ENCODE assay signal across 9 cellular contexts in genomic region chr13:30872685-30873443, GRCh38. TPM values are rescaled to one million over a fixed set of nuclear protein-coding genes. Genes with fewer than 3 reads are reported as not detected.
A peak's percentile ranks its signal among the peaks of the same experiment; 100 is the strongest.
DNase-seq lines count a peak whose midpoint lies in the region; ATAC-seq, FAIRE-seq and TF ChIP-seq lines count a peak whose summit lies in the region.
"Had no signal": no experiment of that assay in that cellular context is flagged by ENCODE, and none has a peak within 500 bp of the region (broad histone marks: within the 10 kb centered on the region; RNA-seq: fewer than 3 reads in every experiment).

No MANE protein-coding gene starts in this region.

- no peak overlapping the region for H3K4me3 ChIP-seq in cardiac fibroblast (replicated peaks in 1 of 2; ENCODE audit: low read depth in 2 of 2, low read length in 2 of 2)
- H3K4me3 ChIP-seq in HepG2 (replicated peaks in 1 of 3; ENCODE audit: insufficient read depth in 1 of 3, low read depth in 2 of 3, low read length in 3 of 3) = no peak overlapping the region
- no peak overlapping the region for H3K4me3 ChIP-seq in uterus

- no peak for ATAC-seq in activated CD8-positive, alpha-beta memory T cell treated with anti-CD3 and anti-CD28 coated beads, Interleukin-2, amount 10 ng/mL, durations not matched to agents 7 days and 5 days
- ATAC-seq in HepG2 (no peak), HG03097 (IDR thresholded peaks at IDR 0.05; ENCODE audit: low FRiP score, unreplicated experiment) (no peak)

- intact Hi-C loops in HepG2 (cut with micrococcal nuclease; ENCODE audit: unreplicated experiment) = no loop called here
- intact Hi-C loops in uterus (cut with DNase I; ENCODE audit: low total_unique reads) = no loop called here

- no peaks in the 10 kb centered on the region for H4K20me1 ChIP-seq in HepG2 (ENCODE audit: insufficient read depth, low read length)

- H3K27ac ChIP-seq in HepG2 (ENCODE audit: extremely low read length, insufficient read depth, low read length) = no peak overlapping the region
- peak overlapping the region; percentile 81 to 91 for H3K27ac ChIP-seq in uterus
- H3K27ac ChIP-seq: C4-2B had no signal

- POLR2A ChIA-PET in HepG2 (lab: Yijun Ruan, JAX) = no interaction called here

- H3K4me3 Mint-ChIP-seq in activated CD8-positive, alpha-beta memory T cell treated with anti-CD3 and anti-CD28 coated beads, Interleukin-2, amount 10 ng/mL, durations not matched to agents 7 days and 5 days = no peak overlapping the region
- H3K4me3 Mint-ChIP-seq in activated naive CD8-positive, alpha-beta T cell treated with anti-CD3 and anti-CD28 coated beads for 36 hours = no peak overlapping the region

- H3K4me1 ChIP-seq in HepG2 (ENCODE audit: insufficient read depth, low read length) (peaks cover 37% of the 10 kb centered on the region), uterus (peaks cover 0 to 20% of the 10 kb centered on the region in 2 donors)

- H3K27me3 ChIP-seq in HepG2 (ENCODE audit: control insufficient read depth in 1 of 2, insufficient read depth in 2 of 2, low read length in 2 of 2) (peaks cover 0 to 21% of the 10 kb centered on the region in 2 experiments; a peak in 4 of 5 replicates), uterus (no peaks in the 10 kb centered on the region)

- no peaks in the 10 kb centered on the region for H3K9me3 ChIP-seq in HepG2 (ENCODE audit: low read length)
- H3K9me3 ChIP-seq in uterus = no peaks in the 10 kb centered on the region

- DNase-seq in activated CD8-positive, alpha-beta memory T cell treated with anti-CD3 and anti-CD28 coated beads for 24 hours = peak; percentile 11
- no peak for DNase-seq in activated CD8-positive, alpha-beta memory T cell treated with anti-CD3 and anti-CD28 coated beads, Interleukin-2, amount 10 ng/mL, durations not matched to agents 7 days and 5 days
- DNase-seq in cardiac fibroblast (ENCODE audit: low read depth in 2 of 2) = peak; percentile 83 to 93
- peak; percentile 26 for DNase-seq in HepG2 (ENCODE audit: low spot score)
- peak; percentile 83 to 87 for DNase-seq in uterus
- no peak for DNase-seq in activated CD8-positive, alpha-beta memory T cell treated with anti-CD3 and anti-CD28 coated beads, Interleukin-2, amount 50 U/mL, for 48 hours
- no peak for DNase-seq in activated naive CD8-positive, alpha-beta T cell treated with anti-CD3 and anti-CD28 coated beads for 36 hours

- no peak for TF ChIP-seq CTCF in cardiac fibroblast (IDR thresholded peaks at IDR 0.05; ENCODE audit: low read depth, low read length)
- TF ChIP-seq CTCF in HepG2 (CRISPR knock-in tag; IDR thresholded peaks at IDR 0.05) = no peak
- TF ChIP-seq CTCF in uterus (IDR thresholded peaks at IDR 0.05) = no peak

- no peaks in the 10 kb centered on the region for H3K79me2 ChIP-seq in HepG2 (ENCODE audit: insufficient read depth, low read length)

- WGBS in HepG2 (ENCODE audit: low lambda C conversion rate) = 3% methylated on average over 6 of the region's 6 CpGs

- TF ChIP-seq POLR2A in HepG2 (IDR thresholded peaks at IDR 0.05; ENCODE audit: insufficient read depth in 1 of 2, low read depth in 2 of 2, low read length in 2 of 2) = no peak
- no peak for TF ChIP-seq POLR2A in uterus (IDR thresholded peaks at IDR 0.05)

- FAIRE-seq in HepG2 (lab: Jason Lieb, UNC) = no peak

- H3K27ac Mint-ChIP-seq in activated CD8-positive, alpha-beta memory T cell treated with anti-CD3 and anti-CD28 coated beads, Interleukin-2, amount 10 ng/mL, durations not matched to agents 7 days and 5 days = no peak overlapping the region
- H3K27ac Mint-ChIP-seq in activated naive CD8-positive, alpha-beta T cell treated with anti-CD3 and anti-CD28 coated beads for 36 hours = no peak overlapping the region

- peaks cover 23% of the 10 kb centered on the region for H3K27me3 Mint-ChIP-seq in activated CD8-positive, alpha-beta memory T cell treated with anti-CD3 and anti-CD28 coated beads, Interleukin-2, amount 10 ng/mL, durations not matched to agents 7 days and 5 days
- H3K27me3 Mint-ChIP-seq in activated naive CD8-positive, alpha-beta T cell treated with anti-CD3 and anti-CD28 coated beads for 36 hours = peaks cover 7% of the 10 kb centered on the region

- no peak for TF ChIP-seq RAD21 in HepG2 (CRISPR knock-in tag; IDR thresholded peaks at IDR 0.05)

- H3K9me3 Mint-ChIP-seq in activated CD8-positive, alpha-beta memory T cell treated with anti-CD3 and anti-CD28 coated beads, Interleukin-2, amount 10 ng/mL, durations not matched to agents 7 days and 5 days (ENCODE audit: low read depth) = no peaks in the 10 kb centered on the region
- H3K9me3 Mint-ChIP-seq in activated naive CD8-positive, alpha-beta T cell treated with anti-CD3 and anti-CD28 coated beads for 36 hours = no peaks in the 10 kb centered on the region

- H2AFZ ChIP-seq in HepG2 (ENCODE audit: low read length) = no peak overlapping the region

- H3K9ac ChIP-seq in HepG2 (ENCODE audit: insufficient read depth, low read depth, low read length) = no peak overlapping the region

- no peaks in the 10 kb centered on the region for H3K4me1 Mint-ChIP-seq in activated CD8-positive, alpha-beta memory T cell treated with anti-CD3 and anti-CD28 coated beads, Interleukin-2, amount 10 ng/mL, durations not matched to agents 7 days and 5 days
- peaks cover 4% of the 10 kb centered on the region for H3K4me1 Mint-ChIP-seq in activated naive CD8-positive, alpha-beta T cell treated with anti-CD3 and anti-CD28 coated beads for 36 hours

- no TSS peak for BruUV-seq in HepG2 (replicated peaks; lab: Mats Ljungman, UMichigan)

- TF ChIP-seq EP300 in HepG2 (IDR thresholded peaks at IDR 0.05; ENCODE audit: low read depth in 2 of 2, low read length in 2 of 2) (no peak), HepG2 (CRISPR knock-in tag; IDR thresholded peaks at IDR 0.05; ENCODE audit: borderline replicate concordance) (no peak)

- H3K4me2 ChIP-seq in HepG2 (ENCODE audit: low read depth, low read length) = no peak overlapping the region

- in situ Hi-C loops in HepG2 (cut with HindIII; ENCODE audit: extremely low pct_ligation_motif_present, low pct_unique_long_range_greater_than_20kb) = no loop called here

- H3K36me3 ChIP-seq in HepG2 (replicated peaks in 1 of 2; ENCODE audit: control insufficient read depth in 1 of 2, insufficient read depth in 2 of 2, low read length in 2 of 2) = no peaks in the 10 kb centered on the region
- H3K36me3 ChIP-seq in uterus = no peaks in the 10 kb centered on the region

- H3K36me3 Mint-ChIP-seq in activated CD8-positive, alpha-beta memory T cell treated with anti-CD3 and anti-CD28 coated beads, Interleukin-2, amount 10 ng/mL, durations not matched to agents 7 days and 5 days = no peaks in the 10 kb centered on the region
- H3K36me3 Mint-ChIP-seq in activated naive CD8-positive, alpha-beta T cell treated with anti-CD3 and anti-CD28 coated beads for 36 hours = no peaks in the 10 kb centered on the region

- CTCF ChIA-PET in activated CD8-positive, alpha-beta memory T cell treated with anti-CD3 and anti-CD28 coated beads, Interleukin-2, amount 10 ng/mL, durations not matched to agents 7 days and 5 days (lab: Charles Lee) = no interaction called here
- CTCF ChIA-PET in HepG2 (lab: Yijun Ruan, JAX; ENCODE audit: low intra/inter-chr PET ratio, low total read pairs) = no interaction called here

RNA-seq across cellular contexts. Expression of gene MEDAG, which starts 33.2 kb away (rescaled TPM):
- under 1 TPM; 0.38 to 0.59 TPM for total RNA-seq in activated CD8-positive, alpha-beta memory T cell treated with anti-CD3 and anti-CD28 coated beads, Interleukin-2, amount 10 ng/mL, durations not matched to agents 7 days and 5 days
- not detected in 2 replicates for total RNA-seq in HepG2 (2016; rRNA removed; fragmentation: Illumina TruSeq; extraction: Trizol)
- total RNA-seq in HepG2 (2016; cell fraction: cytosol; rRNA removed; fragmentation: Illumina TruSeq; extraction: Trizol; ENCODE audit: low read depth) = not detected in 2 replicates
- total RNA-seq in HepG2 (2016; cell fraction: insoluble cytoplasmic fraction; rRNA removed; fragmentation: Illumina TruSeq; extraction: Trizol) = not detected in 2 replicates
- total RNA-seq in HepG2 (2016; cell fraction: membrane; rRNA removed; fragmentation: Illumina TruSeq; extraction: Trizol) = not detected in 2 replicates
- total RNA-seq in HepG2 (2016; cell fraction: nucleus; rRNA removed; fragmentation: Illumina TruSeq; extraction: Trizol) = not detected in 2 replicates
- not detected in 2 replicates for polyA plus RNA-seq in HepG2 (2011; rRNA removed)
- polyA plus RNA-seq in HepG2 (2011; cell fraction: cytosol; rRNA removed) = not detected in 2 replicates
- polyA plus RNA-seq in HepG2 (2011; cell fraction: nucleus; rRNA removed) = not detected in 2 replicates
- polyA plus RNA-seq in HepG2 (2012) = not detected in 2 replicates
- not detected in 2 replicates for polyA plus RNA-seq in HepG2 (2016; cell fraction: cytosol; fragmentation: Illumina TruSeq; extraction: Trizol; ENCODE audit: low read depth)
- polyA plus RNA-seq in HepG2 (2016; cell fraction: insoluble cytoplasmic fraction; fragmentation: Illumina TruSeq; extraction: Trizol; ENCODE audit: low read depth) = not detected in 2 replicates
- not detected in 2 replicates for polyA plus RNA-seq in HepG2 (2016; cell fraction: membrane; fragmentation: Illumina TruSeq; extraction: Trizol; ENCODE audit: low read depth)
- polyA plus RNA-seq in HepG2 (2016; cell fraction: nucleus; fragmentation: Illumina TruSeq; extraction: Trizol; ENCODE audit: insufficient read depth, low read depth) = not detected in 2 replicates
- not detected in 2 replicates for polyA minus RNA-seq in HepG2 (2011; rRNA and poly(A)+ RNA removed; ENCODE audit: low replicate concordance)
- polyA minus RNA-seq in HepG2 (2011; cell fraction: cytosol; rRNA and poly(A)+ RNA removed) = not detected in 2 replicates
- polyA minus RNA-seq in HepG2 (2011; cell fraction: nucleus; rRNA and poly(A)+ RNA removed) = not detected in 2 replicates
- total RNA-seq in uterus = 10 to 100 TPM; 16.5 to 45.9 (median 19.1) TPM
- not detected for total RNA-seq in activated naive CD8-positive, alpha-beta T cell treated with anti-CD3 and anti-CD28 coated beads for 36 hours

RNA-seq across cellular contexts. Expression of gene TEX26, which starts 59.6 kb away (rescaled TPM):
- not detected for total RNA-seq in activated CD8-positive, alpha-beta memory T cell treated with anti-CD3 and anti-CD28 coated beads, Interleukin-2, amount 10 ng/mL, durations not matched to agents 7 days and 5 days
- not detected in 2 replicates for total RNA-seq in HepG2 (2016; rRNA removed; fragmentation: Illumina TruSeq; extraction: Trizol)
- not detected in 2 replicates for total RNA-seq in HepG2 (2016; cell fraction: cytosol; rRNA removed; fragmentation: Illumina TruSeq; extraction: Trizol; ENCODE audit: low read depth)
- total RNA-seq in HepG2 (2016; cell fraction: insoluble cytoplasmic fraction; rRNA removed; fragmentation: Illumina TruSeq; extraction: Trizol) = not detected in 2 replicates
- not detected in 2 replicates for total RNA-seq in HepG2 (2016; cell fraction: membrane; rRNA removed; fragmentation: Illumina TruSeq; extraction: Trizol)
- not detected in 2 replicates for total RNA-seq in HepG2 (2016; cell fraction: nucleus; rRNA removed; fragmentation: Illumina TruSeq; extraction: Trizol)
- polyA plus RNA-seq in HepG2 (2011; rRNA removed) = not detected in 2 replicates
- polyA plus RNA-seq in HepG2 (2011; cell fraction: cytosol; rRNA removed) = not detected in 2 replicates
- not detected in 2 replicates for polyA plus RNA-seq in HepG2 (2011; cell fraction: nucleus; rRNA removed)
- polyA plus RNA-seq in HepG2 (2012) = not detected in 2 replicates
- not detected in 2 replicates for polyA plus RNA-seq in HepG2 (2016; cell fraction: cytosol; fragmentation: Illumina TruSeq; extraction: Trizol; ENCODE audit: low read depth)
- not detected in 2 replicates for polyA plus RNA-seq in HepG2 (2016; cell fraction: insoluble cytoplasmic fraction; fragmentation: Illumina TruSeq; extraction: Trizol; ENCODE audit: low read depth)
- not detected in 2 replicates for polyA plus RNA-seq in HepG2 (2016; cell fraction: membrane; fragmentation: Illumina TruSeq; extraction: Trizol; ENCODE audit: low read depth)
- polyA plus RNA-seq in HepG2 (2016; cell fraction: nucleus; fragmentation: Illumina TruSeq; extraction: Trizol; ENCODE audit: insufficient read depth, low read depth) = not detected in 2 replicates
- polyA minus RNA-seq in HepG2 (2011; rRNA and poly(A)+ RNA removed; ENCODE audit: low replicate concordance) = not detected in 2 replicates
- polyA minus RNA-seq in HepG2 (2011; cell fraction: cytosol; rRNA and poly(A)+ RNA removed) = not detected in 2 replicates
- not detected in 2 replicates for polyA minus RNA-seq in HepG2 (2011; cell fraction: nucleus; rRNA and poly(A)+ RNA removed)
- 1 to 10 TPM in 1 of 4 donors, not detected in 3; 1.2 TPM for total RNA-seq in uterus
- total RNA-seq in activated naive CD8-positive, alpha-beta T cell treated with anti-CD3 and anti-CD28 coated beads for 36 hours = not detected

Comparison
In these comparisons a context has a peak if more than half of its experiments do, and no peak if none do; other contexts are left out.
1. DNase-seq: peak in activated CD8-positive, alpha-beta memory T cell treated with anti-CD3 and anti-CD28 coated beads for 24 hours (single experiment), cardiac fibroblast (2 of 2), HepG2 (single experiment) and uterus (2 of 2); none in activated CD8-positive, alpha-beta memory T cell treated with anti-CD3 and anti-CD28 coated beads, Interleukin-2, amount 10 ng/mL, durations not matched to agents 7 days and 5 days (single experiment), activated CD8-positive, alpha-beta memory T cell treated with anti-CD3 and anti-CD28 coated beads, Interleukin-2, amount 50 U/mL, for 48 hours (single experiment) and activated naive CD8-positive, alpha-beta T cell treated with anti-CD3 and anti-CD28 coated beads for 36 hours (single experiment).
2. RNA of gene MEDAG, which starts 33.2 kb away (total RNA-seq): 16.5 to 45.9 TPM in uterus; 0.38 to 0.59 TPM in activated CD8-positive, alpha-beta memory T cell treated with anti-CD3 and anti-CD28 coated beads, Interleukin-2, amount 10 ng/mL, durations not matched to agents 7 days and 5 days, not detected in activated naive CD8-positive, alpha-beta T cell treated with anti-CD3 and anti-CD28 coated beads for 36 hours and not detected in HepG2; every median in the first group is over 10 times any median in the second.